Comparison of ENCODE assay signal across 9 cellular contexts in genomic region chr12:8589679-8590078, GRCh38. TPM values are rescaled to one million over a fixed set of nuclear protein-coding genes. Genes with fewer than 3 reads are reported as not detected.
"Had no signal": no experiment of that assay in that cellular context is flagged by ENCODE, and none has a peak within 500 bp of the region (broad histone marks: within the 10 kb centered on the region; RNA-seq: fewer than 3 reads in every experiment).

No MANE protein-coding gene starts in this region.

- H3K9ac ChIP-seq: GM23248, KMS-11 had no signal

- H3K27ac ChIP-seq: GM23248, HL-60, KMS-11 had no signal

- H3K4me3 ChIP-seq: GM23248 had no signal

- H3K9me3 Mint-ChIP-seq: H9 had no signal

- H3K4me3 Mint-ChIP-seq: H9 had no signal

- H3K4me2 ChIP-seq: KMS-11 had no signal

- H2AFZ ChIP-seq: GM23248 had no signal

- DNase-seq: GM23248, H9, HCEC 1CT, IMR-90, KBM-7 had no signal

- H3K27ac Mint-ChIP-seq: H9 had no signal

RNA-seq across cellular contexts. Expression of gene AICDA, which starts 23.0 kb away (rescaled TPM):
- total RNA-seq: GM23248, H1, HT1080, IMR-90 had no signal
- polyA plus RNA-seq: GM23248, H1, IMR-90 had no signal

RNA-seq across cellular contexts. Expression of gene CLEC4E, which starts 49.0 kb away (rescaled TPM):
- total RNA-seq: GM23248, H1, H9, HT1080, IMR-90 had no signal
- polyA plus RNA-seq: GM23248, IMR-90 had no signal
